ENCODE assay signal across 1 cellular context in genomic region chr9:136119259-136120118, GRCh38.
TF ChIP-seq lines count a peak whose summit lies in the region.

No MANE protein-coding gene starts in this region.

TF ChIP-seq in HepG2, 621 proteins besides CTCF, POLR2A, EP300 and RAD21 (continued from another document and continues in another):
- TF ChIP-seq PBX2 (CRISPR knock-in tag; IDR thresholded peaks at IDR 0.05) (no peak), PRDM15 (CRISPR knock-in tag; IDR thresholded peaks at IDR 0.05) (no peak), NFATC3 (CRISPR knock-in tag; IDR thresholded peaks at IDR 0.05) (no peak), TSC22D2 (CRISPR knock-in tag; IDR thresholded peaks at IDR 0.05; ENCODE audit: borderline replicate concordance) (no peak), ZNF280D (CRISPR knock-in tag; IDR thresholded peaks at IDR 0.05) (no peak), ZFY (CRISPR knock-in tag; IDR thresholded peaks at IDR 0.05) (peak; percentile 57), SRF (IDR thresholded peaks at IDR 0.05; ENCODE audit: low read depth, low read length) (no peak), ZNF597 (CRISPR knock-in tag; IDR thresholded peaks at IDR 0.05) (no peak), ZNF343 (CRISPR knock-in tag; IDR thresholded peaks at IDR 0.05) (no peak), RFX1 (IDR thresholded peaks at IDR 0.05) (no peak), SCMH1 (CRISPR knock-in tag; IDR thresholded peaks at IDR 0.05; ENCODE audit: borderline replicate concordance) (no peak), TFDP1 (CRISPR knock-in tag; IDR thresholded peaks at IDR 0.05; ENCODE audit: borderline replicate concordance) (peak; percentile 44; the same call in 1 of the 2 replicates), POLR2G (IDR thresholded peaks at IDR 0.05; ENCODE audit: low read depth, low read length) (peak; percentile 79), ZNF430 (CRISPR knock-in tag; IDR thresholded peaks at IDR 0.05) (no peak; the same call in 1 of the 2 replicates), E2F5 (CRISPR knock-in tag; conservative IDR thresholded peaks at IDR 0.05) (no peak), MAZ (IDR thresholded peaks at IDR 0.05; ENCODE audit: borderline replicate concordance, low read depth, low read length) (no peak; the same call in 1 of the 2 replicates), MAZ (CRISPR knock-in tag; IDR thresholded peaks at IDR 0.05; ENCODE audit: low read depth) (peak; percentile 46; the same call in 1 of the 2 replicates), ZBTB10 (CRISPR knock-in tag; IDR thresholded peaks at IDR 0.05; ENCODE audit: borderline replicate concordance) (0 out of 2 replicates have a peak, but pooled peaks have one; percentile 16), ATF2 (CRISPR knock-in tag; IDR thresholded peaks at IDR 0.05) (no peak; the same call in 1 of the 2 replicates), PHF21A (CRISPR knock-in tag; IDR thresholded peaks at IDR 0.05) (peak; percentile 91), ZNF788 (CRISPR knock-in tag; IDR thresholded peaks at IDR 0.05; ENCODE audit: borderline replicate concordance) (0 out of 2 replicates have a peak, but pooled peaks have one; percentile 55), ZNF121 (CRISPR knock-in tag; IDR thresholded peaks at IDR 0.05) (peak; percentile 88), NFYC (CRISPR knock-in tag; IDR thresholded peaks at IDR 0.05) (peak; percentile 60), SAP130 (CRISPR knock-in tag; IDR thresholded peaks at IDR 0.05; ENCODE audit: low read depth) (peak; percentile 64), ZNF558 (CRISPR knock-in tag; IDR thresholded peaks at IDR 0.05; ENCODE audit: borderline replicate concordance) (peak; percentile 76; the same call in 1 of the 2 replicates), TBX3 (IDR thresholded peaks at IDR 0.05; ENCODE audit: borderline replicate concordance) (no peak), TOPORS (CRISPR knock-in tag; IDR thresholded peaks at IDR 0.05) (peak; percentile 14; the same call in 1 of the 2 replicates), ETV5 (CRISPR knock-in tag; IDR thresholded peaks at IDR 0.05; ENCODE audit: borderline replicate concordance) (no peak), ZNF784 (CRISPR knock-in tag; IDR thresholded peaks at IDR 0.05; ENCODE audit: borderline replicate concordance) (no peak), ZNF549 (CRISPR knock-in tag; IDR thresholded peaks at IDR 0.05) (no peak), GABPA (IDR thresholded peaks at IDR 0.05; ENCODE audit: low read depth, low read length) (no peak), GABPA (CRISPR knock-in tag; IDR thresholded peaks at IDR 0.05; ENCODE audit: low read depth) (0 out of 2 replicates have a peak, but pooled peaks have one; percentile 13), FOXJ3 (CRISPR knock-in tag; IDR thresholded peaks at IDR 0.05; ENCODE audit: borderline replicate concordance) (no peak), THAP8 (CRISPR knock-in tag; IDR thresholded peaks at IDR 0.05; ENCODE audit: borderline replicate concordance) (no peak), ZNF614 (CRISPR knock-in tag; IDR thresholded peaks at IDR 0.05; ENCODE audit: borderline replicate concordance) (no peak), ATF4 (CRISPR knock-in tag; IDR thresholded peaks at IDR 0.05) (no peak), SSRP1 (CRISPR knock-in tag; IDR thresholded peaks at IDR 0.05) (0 out of 2 replicates have a peak, but pooled peaks have one; percentile 20), ATRX (CRISPR knock-in tag; IDR thresholded peaks at IDR 0.05; ENCODE audit: borderline replicate concordance) (no peak), ZNF629 (CRISPR knock-in tag; conservative IDR thresholded peaks at IDR 0.05) (no peak), HMG20B (CRISPR knock-in tag; conservative IDR thresholded peaks at IDR 0.05) (0 out of 2 replicates have a peak, but pooled peaks have one; percentile 57), ZBTB26 (CRISPR knock-in tag; IDR thresholded peaks at IDR 0.05; ENCODE audit: borderline replicate concordance) (no peak), XRCC5 (optimal IDR thresholded peaks at IDR 0.05; ENCODE audit: low read length) (no peak), SUZ12 (IDR thresholded peaks at IDR 0.05; ENCODE audit: low read depth, low read length) (no peak)
